In genomic region chr7:7662527-7662926, GRCh38 we compare ENCODE assay signal across 10 cellular contexts. TPM values are rescaled to one million over a fixed set of nuclear protein-coding genes. Genes with fewer than 3 reads are reported as not detected.
DNase-seq lines count a peak whose midpoint lies in the region; ATAC-seq and TF ChIP-seq lines count a peak whose summit lies in the region.
"Had no signal": no experiment of that assay in that cellular context is flagged by ENCODE, and none has a peak within 500 bp of the region (broad histone marks: within the 10 kb centered on the region; RNA-seq: fewer than 3 reads in every experiment).

No MANE protein-coding gene starts in this region.

- peaks cover 27 to 40% (median 38%) of the 10 kb centered on the region in 5 experiments for H3K9me3 Mint-ChIP-seq in brain

- H3K9ac ChIP-seq in mesendoderm (ENCODE audit: low read length): no peak overlapping the region

- H3K27ac Mint-ChIP-seq in brain: no peak overlapping the region

- no peaks in the 10 kb centered on the region for H3K9me3 ChIP-seq in DOHH2 (ENCODE audit: control insufficient read depth, insufficient read depth, low read length)
- H3K9me3 ChIP-seq: colonic mucosa had no signal

- TF ChIP-seq CTCF in DOHH2 (IDR thresholded peaks at IDR 0.05; ENCODE audit: low read depth, low read length, poor library complexity, severe bottlenecking) (peak; percentile 39), NB4 (IDR thresholded peaks at IDR 0.05; ENCODE audit: low read depth, low read length) (peak; percentile 13), brain (conservative IDR thresholded peaks at IDR 0.05) (peak; percentile 44 to 65)

- H3K79me1 ChIP-seq in mesendoderm (ENCODE audit: low read length): no peaks in the 10 kb centered on the region

- H2AK5ac ChIP-seq in mesendoderm (ENCODE audit: low read length): no peak overlapping the region

- H3K4me2 ChIP-seq in DOHH2 (ENCODE audit: low read length) (no peak overlapping the region), mesendoderm (ENCODE audit: low read length) (no peak overlapping the region)

- H3K4me3 Mint-ChIP-seq in brain: no peak overlapping the region

- no peak overlapping the region for H3K4me3 ChIP-seq in DOHH2 (ENCODE audit: low read length)
- no peak overlapping the region for H3K4me3 ChIP-seq in NB4 (ENCODE audit: low read depth, low read length)
- no peak overlapping the region for H3K4me3 ChIP-seq in mesendoderm (ENCODE audit: low read length)
- H3K4me3 ChIP-seq: colonic mucosa had no signal

- no peak overlapping the region for H4K8ac ChIP-seq in mesendoderm (ENCODE audit: low read depth, low read length)

- peaks cover 31% of the 10 kb centered on the region for H3K36me3 Mint-ChIP-seq in brain

- no peaks in the 10 kb centered on the region for H3F3A ChIP-seq in DOHH2 (ENCODE audit: control insufficient read depth, insufficient read depth)

- no peak overlapping the region for H3K18ac ChIP-seq in mesendoderm (ENCODE audit: low read length)

- H3K23ac ChIP-seq in mesendoderm (ENCODE audit: low read length): no peak overlapping the region

- H2BK120ac ChIP-seq in mesendoderm (ENCODE audit: low read depth, low read length): no peak overlapping the region

- H3K27ac ChIP-seq in DOHH2 (ENCODE audit: low read depth, low read length): no peak overlapping the region
- H3K27ac ChIP-seq in mesendoderm (ENCODE audit: low read depth, low read length): no peak overlapping the region
- H3K27ac ChIP-seq: colonic mucosa had no signal

- no peaks in the 10 kb centered on the region for H4K20me1 ChIP-seq in DOHH2 (ENCODE audit: control insufficient read depth, insufficient read depth, low read depth, low read length)

- H3K79me2 ChIP-seq in DOHH2 (ENCODE audit: control insufficient read depth, low read length): peaks cover 14% of the 10 kb centered on the region
- no peaks in the 10 kb centered on the region for H3K79me2 ChIP-seq in mesendoderm (ENCODE audit: control insufficient read depth, insufficient read depth, low read length)

- H3K4me1 ChIP-seq in DOHH2 (ENCODE audit: control insufficient read depth, low read length): no peaks in the 10 kb centered on the region
- H3K4me1 ChIP-seq in mesendoderm (ENCODE audit: control insufficient read depth, low read depth, low read length): no peaks in the 10 kb centered on the region
- H3K4me1 ChIP-seq: colonic mucosa had no signal

- no peaks in the 10 kb centered on the region for H3K27me3 ChIP-seq in DOHH2 (ENCODE audit: control insufficient read depth, low read length)
- H3K27me3 ChIP-seq in mesendoderm (ENCODE audit: insufficient read depth, low read length, poor library complexity): no peaks in the 10 kb centered on the region
- H3K27me3 ChIP-seq: colonic mucosa had no signal

- H3K56ac ChIP-seq in mesendoderm (ENCODE audit: low read length): peak overlapping the region; percentile 49

- ATAC-seq in HG02678 (IDR thresholded peaks at IDR 0.05; ENCODE audit: unreplicated experiment): no peak
- ATAC-seq: Right ventricle myocardium inferior had no signal

- DNase-seq in NB4 (ENCODE audit: low read depth) (no peak), mesendoderm (peak; percentile 54), putamen (ENCODE audit: low spot score) (no peak)
- DNase-seq in activated effector memory CD4-positive, alpha-beta T cell treated with Interleukin-2 at 50 U/mL for 16 hours: no peak
- no peak for DNase-seq in activated CD4-positive, alpha-beta T cell treated with anti-CD3 and anti-CD28 coated beads, Interleukin-2, amount 50 U/mL, for 4 hours
- DNase-seq: colonic mucosa had no signal

- no peaks in the 10 kb centered on the region for H3K27me3 Mint-ChIP-seq in brain

- H3K4ac ChIP-seq in mesendoderm (ENCODE audit: low read depth, low read length): no peak overlapping the region

- no peak overlapping the region for H2BK5ac ChIP-seq in mesendoderm (ENCODE audit: low read length)

- H4K5ac ChIP-seq in mesendoderm (ENCODE audit: low read length): no peak overlapping the region

- WGBS in mesendoderm (ENCODE audit: extremely low coverage, insufficient coverage, low lambda C conversion rate): no CpG with 5 or more reads among the region's 6 CpGs

- H3K36me3 ChIP-seq in DOHH2 (ENCODE audit: control insufficient read depth, low read length) (no peaks in the 10 kb centered on the region), mesendoderm (ENCODE audit: control insufficient read depth, insufficient read depth, low read length) (no peaks in the 10 kb centered on the region)
- H3K36me3 ChIP-seq: colonic mucosa had no signal

- no peak for TF ChIP-seq POLR2A in NB4 (IDR thresholded peaks at IDR 0.05; ENCODE audit: extremely low read depth, insufficient read length)

- H3K4me1 Mint-ChIP-seq in brain: peaks cover 28% of the 10 kb centered on the region

- no peak overlapping the region for H2BK15ac ChIP-seq in mesendoderm (replicated peaks; ENCODE audit: low read depth)

- no peaks in the 10 kb centered on the region for H3K9me2 ChIP-seq in DOHH2 (replicated peaks; ENCODE audit: control insufficient read depth, low read length)

RNA-seq across cellular contexts. Expression of gene UMAD1, which starts 22.0 kb away (rescaled TPM):
- polyA plus RNA-seq in brain (ENCODE audit: insufficient read depth, low read depth, low replicate concordance): 12.0 TPM
- 9.9 TPM for polyA plus RNA-seq in mesendoderm (2013, experiment 1 of 2)
- polyA plus RNA-seq in mesendoderm (2013, experiment 2 of 2): 10.6 TPM

RNA-seq across cellular contexts. Expression of gene RPA3, which starts 55.9 kb away (rescaled TPM):
- polyA plus RNA-seq in brain (ENCODE audit: insufficient read depth, low read depth, low replicate concordance): 57.1 TPM
- polyA plus RNA-seq in mesendoderm (2013, experiment 1 of 2): 105 TPM
- 110 TPM for polyA plus RNA-seq in mesendoderm (2013, experiment 2 of 2)
